In genomic region chr1:221672160-221672762, GRCh38 we compare ENCODE assay signal across 19 cellular contexts.
DNase-seq lines count a peak whose midpoint lies in the region; ATAC-seq, FAIRE-seq and TF ChIP-seq lines count a peak whose summit lies in the region.
"Had no signal": no experiment of that assay in that cellular context is flagged by ENCODE, and none has a peak within 500 bp of the region (broad histone marks: within the 10 kb centered on the region; RNA-seq: fewer than 3 reads in every experiment).

No MANE protein-coding gene starts in this region.

- POLR2A ChIA-PET in AG04450 (lab: Yijun Ruan, JAX): no interaction called here

- no peaks in the 10 kb centered on the region for H3K9me3 ChIP-seq in AG04450 (ENCODE audit: control insufficient read depth, insufficient read depth, low read length)
- H3K9me3 ChIP-seq: lower lobe of right lung, right lobe of liver had no signal

- CTCF ChIA-PET in AG04450 (lab: Charles Lee): no interaction called here

- H3K27ac ChIP-seq in AG04450 (ENCODE audit: low read depth, low read length): no peak overlapping the region
- H3K27ac ChIP-seq: lower lobe of right lung, right lobe of liver had no signal

- H3K27me3 ChIP-seq in AG04450 (ENCODE audit: control insufficient read depth, insufficient read depth, low read length): no peaks in the 10 kb centered on the region
- no peaks in the 10 kb centered on the region for H3K27me3 ChIP-seq in bronchial epithelial cell (ENCODE audit: control insufficient read depth, insufficient read depth, low read length)
- H3K27me3 ChIP-seq: right lobe of liver had no signal

- peak; percentile 26 for DNase-seq in AG04450 (ENCODE audit: low read depth, low spot score)
- DNase-seq in M059J (ENCODE audit: low read depth): peak; percentile 80
- peak; percentile 60 for DNase-seq in bronchial epithelial cell (ENCODE audit: low read depth)
- peak; percentile 77 for DNase-seq in iris pigment epithelial cell (ENCODE audit: low read depth)
- DNase-seq in NCI-H2029 (lab: John Stamatoyannopoulos, UW): no peak
- no peak for DNase-seq in stimulated activated CD8-positive, alpha-beta memory T cell treated with anti-CD3 and anti-CD28 coated beads, Interleukin-4, amount 100 ng/mL, for 48 hours
- DNase-seq in activated naive CD4-positive, alpha-beta T cell treated with anti-CD3 and anti-CD28 coated beads, Interleukin-2, amount 50 U/mL, for 72 hours (ENCODE audit: low spot score in 2 of 2): no peak
- DNase-seq: activated B cell treated with CpG ODN at 0.5 μM for 24 hours; Calu3; lower lobe of right lung; NCI-H1694 treated with DMSO at 0.1 percent for 48 hours; NCI-H526; right lobe of liver; stimulated activated CD4-positive, alpha-beta T cell treated with anti-CD3 and anti-CD28 coated beads, Interleukin-4, amount 100 ng/mL, for 24 hours had no signal

- H3K4me3 ChIP-seq in AG04450 (ENCODE audit: low read depth, low read length) (no peak overlapping the region), bronchial epithelial cell (ENCODE audit: low read depth, low read length) (no peak overlapping the region)
- H3K4me3 ChIP-seq: GM23338, lower lobe of right lung, right lobe of liver had no signal

- H3K36me3 Mint-ChIP-seq in activated naive CD4-positive, alpha-beta T cell treated with anti-CD3 and anti-CD28 coated beads, Interleukin-2, amount 50 U/mL, for 72 hours: no peaks in the 10 kb centered on the region
- H3K36me3 Mint-ChIP-seq: stimulated activated memory B cell treated with anti-CD40 and anti-IgM and Interleukin-4, amounts not matched to agents 10 μg/mL and 1 μg/mL and 100 μg/mL, for 72 hours had no signal

- no peak for ATAC-seq in GM21529 (IDR thresholded peaks at IDR 0.05; ENCODE audit: unreplicated experiment)
- no peak for ATAC-seq in activated naive CD4-positive, alpha-beta T cell treated with anti-CD3 and anti-CD28 coated beads, Interleukin-2, amount 50 U/mL, for 72 hours
- ATAC-seq: GM23338; lower lobe of right lung; Panc1; right lobe of liver; stimulated activated memory B cell treated with anti-CD40 and anti-IgM and Interleukin-4, amounts not matched to agents 10 μg/mL and 1 μg/mL and 100 μg/mL, for 72 hours had no signal

- no peaks in the 10 kb centered on the region for H3K36me3 ChIP-seq in bronchial epithelial cell (ENCODE audit: control insufficient read depth, insufficient read depth, low read length)
- H3K36me3 ChIP-seq: lower lobe of right lung, right lobe of liver had no signal

- FAIRE-seq in bronchial epithelial cell (lab: Jason Lieb, UNC): no peak

- H3K9me3 Mint-ChIP-seq in activated naive CD4-positive, alpha-beta T cell treated with anti-CD3 and anti-CD28 coated beads, Interleukin-2, amount 50 U/mL, for 72 hours: peaks cover 0 to 3% of the 10 kb centered on the region in 2 donors
- H3K9me3 Mint-ChIP-seq: activated B cell treated with CpG ODN at 0.5 μM for 24 hours; GM23338; neural crest cell; stimulated activated memory B cell treated with anti-CD40 and anti-IgM and Interleukin-4, amounts not matched to agents 10 μg/mL and 1 μg/mL and 100 μg/mL, for 72 hours had no signal

- TF ChIP-seq CTCF in AG04450 (IDR thresholded peaks at IDR 0.05; ENCODE audit: low read depth, low read length) (no peak), bronchial epithelial cell (IDR thresholded peaks at IDR 0.05; ENCODE audit: insufficient read depth, low read length, severe bottlenecking) (no peak)

- no peak overlapping the region for H3K27ac Mint-ChIP-seq in activated naive CD4-positive, alpha-beta T cell treated with anti-CD3 and anti-CD28 coated beads, Interleukin-2, amount 50 U/mL, for 72 hours
- H3K27ac Mint-ChIP-seq: activated B cell treated with CpG ODN at 0.5 μM for 24 hours; GM23338; stimulated activated memory B cell treated with anti-CD40 and anti-IgM and Interleukin-4, amounts not matched to agents 10 μg/mL and 1 μg/mL and 100 μg/mL, for 72 hours had no signal

Comparison
In these comparisons a context has a peak if more than half of its experiments do, and no peak if none do; other contexts are left out.
1. DNase-seq: peak in AG04450 (single experiment), M059J (single experiment), bronchial epithelial cell (single experiment) and iris pigment epithelial cell (single experiment); none in NCI-H2029 (single experiment), stimulated activated CD8-positive, alpha-beta memory T cell treated with anti-CD3 and anti-CD28 coated beads, Interleukin-4, amount 100 ng/mL, for 48 hours (single experiment) and activated naive CD4-positive, alpha-beta T cell treated with anti-CD3 and anti-CD28 coated beads, Interleukin-2, amount 50 U/mL, for 72 hours (0 of 2).